In genomic region chr6:33958208-33958862, GRCh38 we compare ENCODE assay signal across 10 cellular contexts.
DNase-seq lines count a peak whose midpoint lies in the region; ATAC-seq and TF ChIP-seq lines count a peak whose summit lies in the region.
"Had no signal": no experiment of that assay in that cellular context is flagged by ENCODE, and none has a peak within 500 bp of the region (broad histone marks: within the 10 kb centered on the region; RNA-seq: fewer than 3 reads in every experiment).

No MANE protein-coding gene starts in this region.

- TF ChIP-seq CTCF in astrocyte of the spinal cord (IDR thresholded peaks at IDR 0.05; ENCODE audit: low read depth, low read length) (peak; percentile 21), nephron (IDR thresholded peaks at IDR 0.05; ENCODE audit: unreplicated experiment in 3 of 3) (peak; percentile 20 to 42 (median 27))

- no peak overlapping the region for H3K4me3 Mint-ChIP-seq in nephron

- peak; percentile 83 for TF ChIP-seq EP300 in Ishikawa (IDR thresholded peaks at IDR 0.05; ENCODE audit: borderline replicate concordance)

- H3K36me3 Mint-ChIP-seq in nephron (ENCODE audit: low read depth): no peaks in the 10 kb centered on the region

- H3K9me3 Mint-ChIP-seq in nephron: no peaks in the 10 kb centered on the region

- peaks cover 17% of the 10 kb centered on the region for H3K4me1 Mint-ChIP-seq in nephron

- TF ChIP-seq RAD21 in Ishikawa (IDR thresholded peaks at IDR 0.05; ENCODE audit: low read depth): peak; percentile 56

- H3K27ac Mint-ChIP-seq in nephron: no peak overlapping the region

- H3K4me3 ChIP-seq in astrocyte of the spinal cord (ENCODE audit: low read depth, low read length): no peak overlapping the region
- H3K4me3 ChIP-seq: lower lobe of right lung had no signal

- H3K27me3 Mint-ChIP-seq in nephron (ENCODE audit: low read depth): peaks cover 5% of the 10 kb centered on the region

- no peak for ATAC-seq in GM19455 (IDR thresholded peaks at IDR 0.05; ENCODE audit: unreplicated experiment)
- ATAC-seq in GM21528 (IDR thresholded peaks at IDR 0.05; ENCODE audit: low FRiP score, unreplicated experiment): no peak
- ATAC-seq in HG03196 (IDR thresholded peaks at IDR 0.05; ENCODE audit: unreplicated experiment): no peak
- ATAC-seq: lower lobe of right lung had no signal

- peak; percentile 19 for DNase-seq in NCI-H2227 (lab: John Stamatoyannopoulos, UW; ENCODE audit: unreplicated experiment)
- DNase-seq in NCI-H2227 treated with DMSO at 0.1 percent for 48 hours (lab: John Stamatoyannopoulos, UW): no peak
- DNase-seq in astrocyte of the spinal cord (ENCODE audit: low read depth, low spot score): no peak
- DNase-seq: lower lobe of right lung; stimulated activated CD4-positive, alpha-beta T cell treated with anti-CD3 and anti-CD28 coated beads, Interleukin-4, amount 100 ng/mL, for 1 hour had no signal

- in situ Hi-C loops in astrocyte of the spinal cord (cut with HindIII; ENCODE audit: low sequenced_read_pairs): no loop called here

TF ChIP-seq in Ishikawa, 13 proteins besides CTCF, POLR2A, EP300 and RAD21:
- TF ChIP-seq NFIC (IDR thresholded peaks at IDR 0.05) (peak; percentile 84), TAF1 (IDR thresholded peaks at IDR 0.05; ENCODE audit: low read depth) (0 out of 2 replicates have a peak, but pooled peaks have one; percentile 17), USF1 (IDR thresholded peaks at IDR 0.05) (no peak), CEBPB (IDR thresholded peaks at IDR 0.05) (no peak), EGR1 (IDR thresholded peaks at IDR 0.05) (no peak), ZBTB7A (IDR thresholded peaks at IDR 0.05; ENCODE audit: low read depth) (peak; percentile 94), TCF12 (IDR thresholded peaks at IDR 0.05; ENCODE audit: low read depth) (peak; percentile 87), TEAD4 (IDR thresholded peaks at IDR 0.05) (peak; percentile 43)
TF ChIP-seq in Ishikawa: peak in this region for 5.
